ENCODE assay signal across 8 cellular contexts in the genomic region with DNA sequence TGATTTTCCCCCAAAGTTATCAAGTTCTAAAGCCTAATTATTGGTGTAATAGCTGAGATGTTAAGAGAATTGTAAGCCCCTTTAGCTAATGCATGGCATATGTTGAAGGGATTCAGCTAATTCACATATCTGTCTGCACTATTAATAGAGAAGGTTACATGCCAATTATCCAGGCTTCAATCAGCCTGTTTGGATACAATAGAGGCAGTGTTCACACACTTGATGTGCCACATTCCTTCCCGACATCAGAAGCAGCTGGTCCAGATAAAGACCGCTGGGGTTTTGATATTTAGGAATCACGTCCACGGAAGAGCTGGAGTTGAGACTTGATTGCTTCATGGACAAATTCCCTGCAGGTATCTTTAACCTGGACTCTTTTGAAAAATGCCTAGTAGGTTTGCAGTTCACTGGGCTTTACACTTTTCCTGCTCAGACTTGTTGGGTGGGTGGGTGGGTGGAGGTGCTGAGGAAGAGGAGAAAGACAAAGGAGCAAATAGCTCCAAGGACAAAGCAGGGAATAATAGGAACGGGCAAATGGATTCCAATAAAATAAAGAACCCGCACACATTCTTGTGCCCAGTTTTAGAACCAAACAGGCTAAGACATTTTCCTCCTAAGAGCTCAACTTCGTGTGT.
DNase-seq lines count a peak whose midpoint lies in the region; ATAC-seq and TF ChIP-seq lines count a peak whose summit lies in the region.

No MANE protein-coding gene starts in this region.

- H3K36me3 Mint-ChIP-seq in Caco-2 (ENCODE audit: insufficient read depth, unreplicated experiment) = peaks cover 5% of the 10 kb centered on the region
- no peaks in the 10 kb centered on the region for H3K36me3 Mint-ChIP-seq in natural killer cell

- ATAC-seq in body of pancreas (no peak), natural killer cell (no peak)

- H3K9me3 Mint-ChIP-seq in Caco-2 (ENCODE audit: unreplicated experiment) (no peaks in the 10 kb centered on the region), natural killer cell (no peaks in the 10 kb centered on the region)

- no peak overlapping the region for H3K4me3 ChIP-seq in Caco-2 (ENCODE audit: low read depth, low read length)
- no peak overlapping the region for H3K4me3 ChIP-seq in body of pancreas

- CTCF ChIA-PET in Caco-2 (lab: Charles Lee) = interaction anchor here (0.5 to 2.2 kb wide), 13 partner anchors 18 to 181 kb away, joined by 3 to 14 read pairs (median 3); no protein-coding TSS in a partner anchor

- H3K4me3 Mint-ChIP-seq in Caco-2 (ENCODE audit: unreplicated experiment) (peak overlapping the region; percentile 72), natural killer cell (no peak overlapping the region)

- POLR2A ChIA-PET in Caco-2 (lab: Charles Lee) = interaction anchor here (0.5 to 2.7 kb wide), 7 partner anchors 29 to 223 kb away, joined by 3 to 12 read pairs (median 4); no protein-coding TSS in a partner anchor

- peaks cover 72% of the 10 kb centered on the region for H3K4me1 ChIP-seq in Caco-2
- peaks cover 57% of the 10 kb centered on the region for H3K4me1 ChIP-seq in body of pancreas

- no peak for TF ChIP-seq POLR2A in body of pancreas (IDR thresholded peaks at IDR 0.05)

- 9 to 24% methylated on average over 7 of the region's 7 CpGs for WGBS in body of pancreas, 2 donors

- peak overlapping the region; percentile 83 to 91 (median 90) for H3K27ac ChIP-seq in body of pancreas

- DNase-seq in Caco-2 (peak; percentile 56 to 69), NCI-H1105 treated with DMSO at 0.1 percent for 48 hours (lab: John Stamatoyannopoulos, UW) (peak; percentile 62), body of pancreas (peak in 3 of 4 donors; percentile 16 to 22 (median 21)), natural killer cell (no peak), iPS-NIHi11 (ENCODE audit: low spot score) (no peak), NCI-H1436 (lab: John Stamatoyannopoulos, UW) (no peak), GF-D8 (lab: John Stamatoyannopoulos, UW) (no peak), DMS153 (lab: John Stamatoyannopoulos, UW) (no peak)

- peak overlapping the region; percentile 95 for H3K27ac Mint-ChIP-seq in Caco-2 (ENCODE audit: unreplicated experiment)
- H3K27ac Mint-ChIP-seq in natural killer cell = peak overlapping the region; percentile 61 to 86

- H3K27me3 ChIP-seq in Caco-2 (replicated peaks; ENCODE audit: control insufficient read depth, insufficient read depth, low read length) (no peaks in the 10 kb centered on the region), body of pancreas (no peaks in the 10 kb centered on the region)

- TF ChIP-seq CTCF in Caco-2 (IDR thresholded peaks at IDR 0.05; ENCODE audit: insufficient read depth in 1 of 2, low read depth in 1 of 2, low read length in 1 of 2, severe bottlenecking in 1 of 2, unreplicated experiment in 1 of 2) (no peak), body of pancreas (IDR thresholded peaks at IDR 0.05) (no peak), natural killer cell (IDR thresholded peaks at IDR 0.05) (no peak)

- H3K4me1 Mint-ChIP-seq in Caco-2 (ENCODE audit: low read depth, unreplicated experiment) (peaks cover 71% of the 10 kb centered on the region), natural killer cell (peaks cover 21 to 27% of the 10 kb centered on the region in 2 donors)

- no TSS peak for BruUV-seq in Caco-2 (replicated peaks; lab: Mats Ljungman, UMichigan)

- H3K9me3 ChIP-seq in Caco-2 (no peaks in the 10 kb centered on the region), body of pancreas (no peaks in the 10 kb centered on the region)

- H3K27me3 Mint-ChIP-seq in Caco-2 (ENCODE audit: insufficient read depth, unreplicated experiment) (no peaks in the 10 kb centered on the region), natural killer cell (ENCODE audit: low read depth in 2 of 2) (peaks cover 8 to 10% of the 10 kb centered on the region in 2 donors)

- intact Hi-C loops in Caco-2 (cut with micrococcal nuclease; ENCODE audit: unreplicated experiment) = loop anchor here (10.0 kb wide), 1 partner anchor 329 kb away; no protein-coding TSS in a partner anchor
- intact Hi-C loops in body of pancreas (cut with DNase I) = no loop called here
- intact Hi-C loops in natural killer cell (cut with micrococcal nuclease) = no loop called here

- H3K36me3 ChIP-seq in Caco-2 (ENCODE audit: control insufficient read depth, insufficient read depth, low read length) = no peaks in the 10 kb centered on the region
- no peaks in the 10 kb centered on the region for H3K36me3 ChIP-seq in body of pancreas (replicated peaks in 1 of 2; ENCODE audit: insufficient read depth in 1 of 2, low read depth in 2 of 2)

Comparison
In these comparisons a context has a peak if more than half of its experiments do, and no peak if none do; other contexts are left out.
1. DNase-seq: peak in Caco-2 (2 of 2), NCI-H1105 treated with DMSO at 0.1 percent for 48 hours (single experiment) and body of pancreas (3 of 4); none in natural killer cell (single experiment), iPS-NIHi11 (single experiment), NCI-H1436 (single experiment), GF-D8 (single experiment) and DMS153 (single experiment).